ENCODE assay signal across 1 cellular context in genomic region chr10:124723826-124724225, GRCh38.
TF ChIP-seq lines count a peak whose summit lies in the region.

No MANE protein-coding gene starts in this region.

TF ChIP-seq in liver, 16 proteins besides CTCF, POLR2A, EP300 and RAD21 (continued from another document):
- TF ChIP-seq NR2F2 (IDR thresholded peaks at IDR 0.05) (no peak), SP1 (IDR thresholded peaks at IDR 0.05) (no peak)
- TF ChIP-seq, protein P1, sequence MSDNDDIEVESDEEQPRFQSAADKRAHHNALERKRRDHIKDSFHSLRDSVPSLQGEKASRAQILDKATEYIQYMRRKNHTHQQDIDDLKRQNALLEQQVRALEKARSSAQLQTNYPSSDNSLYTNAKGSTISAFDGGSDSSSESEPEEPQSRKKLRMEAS (IDR thresholded peaks at IDR 0.05): no peak
